8 cellular contexts compared by ENCODE assay signal in genomic region chr20:49216991-49217578, GRCh38. TPM values are rescaled to one million over a fixed set of nuclear protein-coding genes. Genes with fewer than 3 reads are reported as not detected.
A peak's percentile ranks its signal among the peaks of the same experiment; 100 is the strongest.
DNase-seq lines count a peak whose midpoint lies in the region; ATAC-seq and TF ChIP-seq lines count a peak whose summit lies in the region.

No MANE protein-coding gene starts in this region.

- peaks cover 14 to 40% (median 24%) of the 10 kb centered on the region in 4 donors for H3K4me1 Mint-ChIP-seq in CD4-positive, CD25-positive, alpha-beta regulatory T cell

- peak; percentile 83 to 90 (median 83) for DNase-seq in CD4-positive, CD25-positive, alpha-beta regulatory T cell
- peak; percentile 85 for DNase-seq in NCI-H69 (lab: John Stamatoyannopoulos, UW)
- DNase-seq in activated CD4-positive, alpha-beta T cell treated with anti-CD3 and anti-CD28 coated beads for 4 hours: peak; percentile 93 to 98
- peak; percentile 95 for DNase-seq in choroid plexus epithelial cell (ENCODE audit: low read depth)
- DNase-seq in left lobe of liver (ENCODE audit: low spot score): peak; percentile 90
- peak; percentile 98 to 99 for DNase-seq in stimulated activated CD4-positive, alpha-beta T cell treated with anti-CD3 and anti-CD28 coated beads, Interleukin-2, amount 100 ng/mL, for 48 hours

- peaks cover 17% of the 10 kb centered on the region for H3K27me3 Mint-ChIP-seq in CD4-positive, CD25-positive, alpha-beta regulatory T cell

- peak overlapping the region; percentile 46 for H3K4me3 ChIP-seq in CD4-positive, CD25-positive, alpha-beta regulatory T cell (ENCODE audit: low read depth, low read length)
- no peak overlapping the region for H3K4me3 ChIP-seq in choroid plexus epithelial cell (ENCODE audit: low read depth, low read length)

- peak; percentile 35 to 45 for ATAC-seq in CD4-positive, CD25-positive, alpha-beta regulatory T cell (ENCODE audit: low read depth in 2 of 2)
- ATAC-seq in HG03571 (IDR thresholded peaks at IDR 0.05; ENCODE audit: unreplicated experiment): peak; percentile 35
- ATAC-seq in left lobe of liver: peak; percentile 84
- no peak for ATAC-seq in GM19467 (IDR thresholded peaks at IDR 0.05; ENCODE audit: unreplicated experiment)

- H3K36me3 ChIP-seq in CD4-positive, CD25-positive, alpha-beta regulatory T cell (ENCODE audit: control insufficient read depth, insufficient read depth, low read length): peaks cover 9% of the 10 kb centered on the region

- H3K9me3 ChIP-seq in CD4-positive, CD25-positive, alpha-beta regulatory T cell (ENCODE audit: control insufficient read depth in 2 of 2, low read length in 2 of 2): no peaks in the 10 kb centered on the region

- H3K4me3 Mint-ChIP-seq in CD4-positive, CD25-positive, alpha-beta regulatory T cell: peak overlapping the region; percentile 3 to 71 (median 58)

- H3K27ac ChIP-seq in CD4-positive, CD25-positive, alpha-beta regulatory T cell (ENCODE audit: insufficient read depth, low read length, poor library complexity, severe bottlenecking): no peak overlapping the region

- TF ChIP-seq CTCF in choroid plexus epithelial cell (conservative IDR thresholded peaks at IDR 0.05; ENCODE audit: low read depth, low read length): peak; percentile 96

- peaks cover 0 to 2% (median 0%) of the 10 kb centered on the region in 7 donors for H3K9me3 Mint-ChIP-seq in CD4-positive, CD25-positive, alpha-beta regulatory T cell

- H3K27me3 ChIP-seq in CD4-positive, CD25-positive, alpha-beta regulatory T cell (ENCODE audit: control insufficient read depth, insufficient read depth, low read length): no peaks in the 10 kb centered on the region

- peak overlapping the region in 2 of 3 donors; percentile 86 to 92 for H3K27ac Mint-ChIP-seq in CD4-positive, CD25-positive, alpha-beta regulatory T cell

- peaks cover 13% of the 10 kb centered on the region for H3K36me3 Mint-ChIP-seq in CD4-positive, CD25-positive, alpha-beta regulatory T cell

- H3K4me1 ChIP-seq in CD4-positive, CD25-positive, alpha-beta regulatory T cell (ENCODE audit: control insufficient read depth, insufficient read depth, low read length, poor library complexity, severe bottlenecking): peaks cover 23% of the 10 kb centered on the region

RNA-seq across cellular contexts. Expression of gene DDX27, which starts 2.1 kb away (rescaled TPM):
- total RNA-seq in CD4-positive, CD25-positive, alpha-beta regulatory T cell: 105 TPM
- 10 to 100 TPM; 24.4 to 39.6 (median 34.8) TPM for polyA plus RNA-seq in CD4-positive, CD25-positive, alpha-beta regulatory T cell
- total RNA-seq in left lobe of liver: 8.4 TPM

RNA-seq across cellular contexts. Expression of gene STAU1, which starts 29.0 kb away (rescaled TPM):
- total RNA-seq in CD4-positive, CD25-positive, alpha-beta regulatory T cell: 67.6 TPM
- 10 to 100 TPM; 29.6 to 39.3 (median 37.3) TPM for polyA plus RNA-seq in CD4-positive, CD25-positive, alpha-beta regulatory T cell
- total RNA-seq in left lobe of liver: 57.5 TPM

Comparison
In these comparisons a context has a peak if more than half of its experiments do, and no peak if none do; other contexts are left out.
1. RNA of gene DDX27, which starts 2.1 kb away (total RNA-seq): 105 TPM in CD4-positive, CD25-positive, alpha-beta regulatory T cell (single experiment); 8.4 TPM in left lobe of liver (single experiment); every median in the first group is over 10 times any median in the second.
2. Peak in every context shown above with its lines, with median percentiles within 50 percentile points of each other: DNase-seq.